In the genomic region with DNA sequence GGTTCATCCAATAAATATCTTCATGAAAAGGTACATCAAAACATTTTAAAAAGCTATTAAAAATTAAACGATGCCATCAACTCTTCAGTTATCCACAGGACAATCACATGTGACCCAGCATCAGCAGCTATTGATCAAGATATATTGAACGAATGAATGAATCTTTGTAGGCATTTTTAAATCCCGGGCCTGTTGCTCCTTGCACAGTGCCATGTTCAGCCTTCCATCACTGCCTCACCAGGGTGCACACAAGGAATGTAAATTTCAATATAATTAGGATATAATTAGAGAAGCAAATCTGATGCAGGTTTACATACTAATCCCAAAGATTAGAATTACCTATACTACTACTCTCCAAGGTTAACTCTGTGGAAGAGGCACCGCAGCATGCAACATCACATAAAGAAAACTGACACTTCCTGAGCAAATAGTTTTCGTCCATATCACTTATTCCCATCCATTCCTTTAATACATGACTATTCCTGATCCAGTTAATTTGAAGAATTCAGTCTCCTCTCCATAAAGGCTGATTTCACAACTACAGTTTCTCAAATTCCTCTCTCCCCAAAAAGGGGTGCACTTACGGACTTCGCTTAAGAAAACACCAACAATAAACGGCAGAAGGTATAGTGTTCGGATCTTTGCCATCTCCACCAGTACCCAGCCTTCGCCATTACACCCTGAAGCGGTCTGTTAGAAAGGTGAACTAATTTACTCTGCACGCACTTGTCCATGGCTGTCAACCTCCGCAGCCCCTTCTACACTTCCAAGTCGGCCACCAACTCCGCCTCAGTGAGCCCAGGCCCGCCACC, we compare ENCODE assay signal across 8 cellular contexts. TPM values are rescaled to one million over a fixed set of nuclear protein-coding genes. Genes with fewer than 3 reads are reported as not detected.
DNase-seq lines count a peak whose midpoint lies in the region; ATAC-seq and TF ChIP-seq lines count a peak whose summit lies in the region.

No MANE protein-coding gene starts in this region.

- no peak for TF ChIP-seq CTCF in mesothelial cell of epicardium (IDR thresholded peaks at IDR 0.05; ENCODE audit: unreplicated experiment)

- H3K4me1 Mint-ChIP-seq in T-helper 1 cell treated with Interleukin-12 subunit alpha and Interleukin-12 subunit beta and Interleukin-4 antibody, amounts not matched to agents 30 μg/mL and 1 μg/mL, for 36 hours (ENCODE audit: low read depth) = peaks cover 33% of the 10 kb centered on the region
- H3K4me1 Mint-ChIP-seq in central memory CD8-positive, alpha-beta T cell = peaks cover 43% of the 10 kb centered on the region
- peaks cover 37% of the 10 kb centered on the region for H3K4me1 Mint-ChIP-seq in mesothelial cell of epicardium

- H3K27ac Mint-ChIP-seq in T-helper 1 cell treated with Interleukin-12 subunit alpha and Interleukin-12 subunit beta and Interleukin-4 antibody, amounts not matched to agents 30 μg/mL and 1 μg/mL, for 36 hours = peak overlapping the region; percentile 62
- H3K27ac Mint-ChIP-seq in central memory CD8-positive, alpha-beta T cell (ENCODE audit: low read depth) = peak overlapping the region; percentile 93
- H3K27ac Mint-ChIP-seq in mesothelial cell of epicardium = peak overlapping the region; percentile 90

- peak; percentile 12 for ATAC-seq in central memory CD8-positive, alpha-beta T cell (replicated peaks; ENCODE audit: extremely low read depth, poor library complexity, severe bottlenecking)

- H3K27me3 Mint-ChIP-seq in T-helper 1 cell treated with Interleukin-12 subunit alpha and Interleukin-12 subunit beta and Interleukin-4 antibody, amounts not matched to agents 30 μg/mL and 1 μg/mL, for 36 hours (ENCODE audit: low read depth) = no peaks in the 10 kb centered on the region
- no peaks in the 10 kb centered on the region for H3K27me3 Mint-ChIP-seq in central memory CD8-positive, alpha-beta T cell
- H3K27me3 Mint-ChIP-seq in mesothelial cell of epicardium (ENCODE audit: low read depth) = no peaks in the 10 kb centered on the region

- DNase-seq in T-helper 1 cell (no peak), NCI-H2171 treated with DMSO at 0.1 percent for 48 hours (lab: John Stamatoyannopoulos, UW) (peak; percentile 42), mesothelial cell of epicardium (ENCODE audit: low spot score in 2 of 2, unreplicated experiment in 2 of 2) (no peak), NCI-H1436 treated with DMSO at 0.1 percent for 48 hours (lab: John Stamatoyannopoulos, UW) (no peak), NCI-H1694 treated with DMSO at 0.1 percent for 48 hours (lab: John Stamatoyannopoulos, UW) (no peak), HuH-7 (ENCODE audit: low spot score) (no peak)
- no peak for DNase-seq in central memory CD8-positive, alpha-beta T cell (ENCODE audit: low spot score in 2 of 2)

- no peaks in the 10 kb centered on the region for H3K9me3 Mint-ChIP-seq in T-helper 1 cell treated with Interleukin-12 subunit alpha and Interleukin-12 subunit beta and Interleukin-4 antibody, amounts not matched to agents 30 μg/mL and 1 μg/mL, for 36 hours
- H3K9me3 Mint-ChIP-seq in central memory CD8-positive, alpha-beta T cell = no peaks in the 10 kb centered on the region
- no peaks in the 10 kb centered on the region for H3K9me3 Mint-ChIP-seq in mesothelial cell of epicardium

- H3K36me3 Mint-ChIP-seq in T-helper 1 cell treated with Interleukin-12 subunit alpha and Interleukin-12 subunit beta and Interleukin-4 antibody, amounts not matched to agents 30 μg/mL and 1 μg/mL, for 36 hours (ENCODE audit: low read depth) = peaks cover 2% of the 10 kb centered on the region
- H3K36me3 Mint-ChIP-seq in central memory CD8-positive, alpha-beta T cell (ENCODE audit: insufficient read depth) = peaks cover 15% of the 10 kb centered on the region
- no peaks in the 10 kb centered on the region for H3K36me3 Mint-ChIP-seq in mesothelial cell of epicardium

- peak overlapping the region; percentile 94 for H3K4me3 Mint-ChIP-seq in T-helper 1 cell treated with Interleukin-12 subunit alpha and Interleukin-12 subunit beta and Interleukin-4 antibody, amounts not matched to agents 30 μg/mL and 1 μg/mL, for 36 hours
- H3K4me3 Mint-ChIP-seq in central memory CD8-positive, alpha-beta T cell = peak overlapping the region; percentile 89
- peak overlapping the region; percentile 81 for H3K4me3 Mint-ChIP-seq in mesothelial cell of epicardium

RNA-seq across cellular contexts. Expression of a gene that starts 0.9 kb away (rescaled TPM):
- 130 to 142 TPM (median 135 TPM) in 3 replicates for total RNA-seq in mesothelial cell of epicardium

RNA-seq across cellular contexts. Expression of a gene that starts 2.6 kb away (rescaled TPM):
- total RNA-seq in mesothelial cell of epicardium = 62.4 to 69.4 TPM (median 64.2 TPM) in 3 replicates
